7 cellular contexts compared by ENCODE assay signal in the genomic region with DNA sequence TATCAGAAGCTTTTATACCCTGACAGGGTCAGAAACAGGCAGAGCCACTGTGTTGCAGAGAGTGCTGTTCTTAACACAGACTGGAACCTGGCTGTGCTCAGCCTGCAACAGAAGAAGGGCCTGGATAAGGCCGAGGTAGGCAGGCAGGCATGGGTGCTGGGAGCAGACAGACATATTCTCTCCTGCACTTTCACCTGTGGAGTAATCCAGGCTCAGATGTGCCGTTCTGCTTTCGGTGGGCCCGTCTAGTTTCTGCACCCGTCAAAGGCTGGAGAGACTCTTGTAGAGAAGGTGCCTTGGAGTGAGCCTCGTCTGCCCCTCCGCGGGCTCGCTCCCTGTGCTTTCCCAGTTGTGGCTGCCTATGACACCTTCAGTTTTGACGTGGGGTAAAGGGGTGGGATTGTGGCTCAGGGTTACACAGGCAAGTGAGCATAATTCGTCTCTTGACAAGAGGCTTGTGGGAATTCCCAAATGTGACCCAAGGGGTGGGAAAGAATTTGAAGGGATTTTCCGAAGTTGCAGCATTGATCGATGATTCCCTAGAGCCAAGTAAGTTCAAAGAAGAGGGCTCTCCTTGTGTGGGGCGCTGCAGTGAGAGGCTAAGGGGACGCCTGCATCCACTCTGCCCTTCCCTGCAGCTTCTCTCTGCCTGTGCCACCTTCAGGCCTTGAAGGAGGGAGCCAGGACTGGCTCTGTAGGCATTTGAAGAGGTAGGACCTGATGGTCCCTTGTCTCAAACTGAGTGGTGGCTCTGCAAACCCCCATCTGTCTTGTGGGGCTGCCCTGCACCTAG. TPM values are rescaled to one million over a fixed set of nuclear protein-coding genes. Genes with fewer than 3 reads are reported as not detected.
DNase-seq lines count a peak whose midpoint lies in the region; ATAC-seq and TF ChIP-seq lines count a peak whose summit lies in the region.
"Had no signal": no experiment of that assay in that cellular context is flagged by ENCODE, and none has a peak within 500 bp of the region (broad histone marks: within the 10 kb centered on the region; RNA-seq: fewer than 3 reads in every experiment).

No MANE protein-coding gene starts in this region.

- no peak overlapping the region for H3K4me2 ChIP-seq in PC-3 (ENCODE audit: low read length)

- H3K79me2 ChIP-seq in PC-3 (ENCODE audit: low read length) = no peaks in the 10 kb centered on the region

- TF ChIP-seq CTCF in PC-3 (conservative IDR thresholded peaks at IDR 0.05; ENCODE audit: low read depth, low read length) (no peak), esophagus squamous epithelium (IDR thresholded peaks at IDR 0.05) (no peak), sigmoid colon (IDR thresholded peaks at IDR 0.05) (no peak)

- TF ChIP-seq POLR2A in esophagus squamous epithelium (IDR thresholded peaks at IDR 0.05) (no peak), sigmoid colon (IDR thresholded peaks at IDR 0.05) (no peak)

- H4K20me1 ChIP-seq in PC-3 (ENCODE audit: low read length) = no peaks in the 10 kb centered on the region

- H3K36me3 ChIP-seq in PC-3 (ENCODE audit: low read depth, low read length) (peaks cover 10% of the 10 kb centered on the region; the same call in 1 of the 2 replicates), esophagus squamous epithelium (peaks cover 0 to 60% (median 0%) of the 10 kb centered on the region in 3 donors), sigmoid colon (peaks cover 0 to 42% (median 11%) of the 10 kb centered on the region in 4 donors)

- H3K9me2 ChIP-seq in PC-3 (replicated peaks; ENCODE audit: low read length) = no peaks in the 10 kb centered on the region

- POLR2A ChIA-PET in PC-3 (lab: Charles Lee; ENCODE audit: unreplicated experiment) = no interaction called here

- H3K27ac ChIP-seq in PC-3 (ENCODE audit: low read length) (peak overlapping the region; percentile 95), esophagus squamous epithelium (peak overlapping the region; percentile 34 to 78 (median 60)), sigmoid colon (peak overlapping the region in 1 of 4 donors; percentile 25)

- H3K27me3 ChIP-seq in PC-3 (ENCODE audit: low read length) = no peaks in the 10 kb centered on the region
- no peaks in the 10 kb centered on the region for H3K27me3 ChIP-seq in esophagus squamous epithelium
- no peaks in the 10 kb centered on the region for H3K27me3 ChIP-seq in sigmoid colon

- H3F3A ChIP-seq in PC-3 (ENCODE audit: low read length, unreplicated experiment) = no peaks in the 10 kb centered on the region

- CTCF ChIA-PET in PC-3 (lab: Charles Lee) = interaction anchor here (0.9 kb wide), 1 partner anchor 14 kb away, joined by 4 read pairs; no protein-coding TSS in a partner anchor

- intact Hi-C loops in PC-3 (cut with micrococcal nuclease) (no loop called here), esophagus squamous epithelium (cut with DNase I) (no loop called here), sigmoid colon (cut with DNase I) (no loop called here)

- TF ChIP-seq EP300 in sigmoid colon (IDR thresholded peaks at IDR 0.05) = no peak

- H3K4me1 ChIP-seq in PC-3 (ENCODE audit: insufficient read depth, low read length) (peaks cover 44% of the 10 kb centered on the region), esophagus squamous epithelium (peaks cover 5 to 43% (median 23%) of the 10 kb centered on the region in 3 donors), sigmoid colon (peaks cover 0 to 12% (median 9%) of the 10 kb centered on the region in 4 donors)

- H3K9me3 ChIP-seq in PC-3 (ENCODE audit: low read length) = no peaks in the 10 kb centered on the region
- H3K9me3 ChIP-seq in esophagus squamous epithelium = no peaks in the 10 kb centered on the region
- H3K9me3 ChIP-seq in sigmoid colon = no peaks in the 10 kb centered on the region

- peak overlapping the region; percentile 59 for H3K9ac ChIP-seq in PC-3 (ENCODE audit: low read length)

- WGBS in esophagus squamous epithelium, 2 donors = 58 to 73% methylated on average over 8 to 12 of the region's 15 CpGs
- 82 to 83% methylated on average over 15 of the region's 15 CpGs for WGBS in sigmoid colon, 2 donors

- no TSS peak for BruUV-seq in PC-3 (replicated peaks; lab: Mats Ljungman, UMichigan)

- DNase-seq in PC-3 = no peak
- DNase-seq in esophagus squamous epithelium (lab: John Stamatoyannopoulos, UW) = no peak
- peak; percentile 50 for DNase-seq in sigmoid colon
- no peak for DNase-seq in UCSD-AML1 (lab: John Stamatoyannopoulos, UW; ENCODE audit: unreplicated experiment)
- DNase-seq: activated gamma-delta T cell, NCI-H446 treated with DMSO at 0.1 percent for 48 hours had no signal

- no peak overlapping the region for H2AFZ ChIP-seq in PC-3 (ENCODE audit: low read length)

- ATAC-seq in PC-3 (no peak), GM21619 (IDR thresholded peaks at IDR 0.05; ENCODE audit: unreplicated experiment) (no peak)

- H3K4me3 ChIP-seq in PC-3 (ENCODE audit: low read length) (no peak overlapping the region), esophagus squamous epithelium (no peak overlapping the region), sigmoid colon (no peak overlapping the region)

RNA-seq across cellular contexts. Expression of a gene that starts 16.2 kb away (rescaled TPM):
- total RNA-seq in PC-3 (2014; rRNA removed) (126 and 148 TPM in 2 replicates), esophagus squamous epithelium (100 to 1,000 TPM in 1 of 4 donors, 10 to 100 TPM in 3; 31.0 to 110 (median 51.2) TPM), sigmoid colon (10 to 100 TPM; 43.1 to 69.2 (median 45.5) TPM)
- 100 to 1,000 TPM; 211 to 336 (median 268) TPM for polyA plus RNA-seq in sigmoid colon

RNA-seq across cellular contexts. Expression of a gene that starts 35.4 kb away (rescaled TPM):
- total RNA-seq in PC-3 (2014; rRNA removed) (52.6 and 55.1 TPM in 2 replicates), esophagus squamous epithelium (10 to 100 TPM; 12.0 to 25.7 (median 14.9) TPM), sigmoid colon (1 to 10 TPM; 7.6 to 10.0 (median 9.3) TPM)
- 10 to 100 TPM in 2 of 3 donors, 1 to 10 TPM in 1; 9.0 to 30.0 (median 15.0) TPM for polyA plus RNA-seq in sigmoid colon

RNA-seq across cellular contexts. Expression of a gene that starts 56.4 kb away (rescaled TPM):
- total RNA-seq in PC-3 (2014; rRNA removed) (8.4 and 12.1 TPM in 2 replicates), esophagus squamous epithelium (1 to 10 TPM; 3.9 to 8.8 (median 7.3) TPM), sigmoid colon (10 to 100 TPM in 1 of 4 donors, 1 to 10 TPM in 3; 6.9 to 11.5 (median 8.1) TPM)
- 10 to 100 TPM in 2 of 3 donors, 1 to 10 TPM in 1; 4.2 to 11.4 (median 10.9) TPM for polyA plus RNA-seq in sigmoid colon
